In genomic region chr5:143922718-143923117, GRCh38 we compare ENCODE assay signal across 15 cellular contexts.
A peak's percentile ranks its signal among the peaks of the same experiment; 100 is the strongest.
DNase-seq lines count a peak whose midpoint lies in the region; ATAC-seq, FAIRE-seq and TF ChIP-seq lines count a peak whose summit lies in the region.
"Had no signal": no experiment of that assay in that cellular context is flagged by ENCODE, and none has a peak within 500 bp of the region (broad histone marks: within the 10 kb centered on the region; RNA-seq: fewer than 3 reads in every experiment).

No MANE protein-coding gene starts in this region.

- no peak overlapping the region for H3K27ac ChIP-seq in breast epithelium

- peak overlapping the region; percentile 69 for H3K27ac Mint-ChIP-seq in MCF 10A (ENCODE audit: low read depth, unreplicated experiment)

- H3K4me3 Mint-ChIP-seq in MCF 10A (ENCODE audit: unreplicated experiment), result peak overlapping the region; percentile 20
- H3K4me3 Mint-ChIP-seq: WTC11 had no signal

- intact Hi-C loops in MCF 10A (cut with micrococcal nuclease), result no loop called here
- intact Hi-C loops in breast epithelium (cut with DNase I; ENCODE audit: low total_unique reads), result no loop called here

- H3K27me3 Mint-ChIP-seq in MCF 10A (ENCODE audit: insufficient read depth, unreplicated experiment), result no peaks in the 10 kb centered on the region

- H3K4me3 ChIP-seq in breast epithelium (no peak overlapping the region), bronchial epithelial cell (ENCODE audit: low read depth, low read length) (no peak overlapping the region), H7 (ENCODE audit: insufficient read depth, low read depth, low read length) (no peak overlapping the region)

- FAIRE-seq in bronchial epithelial cell (lab: Jason Lieb, UNC) (no peak), urothelium cell line (lab: Jason Lieb, UNC) (no peak)

- BruUV-seq in MCF 10A (replicated peaks; lab: Mats Ljungman, UMichigan), result no TSS peak

- H3K36me3 ChIP-seq in breast epithelium (no peaks in the 10 kb centered on the region), bronchial epithelial cell (ENCODE audit: control insufficient read depth, insufficient read depth, low read length) (no peaks in the 10 kb centered on the region), H7 (replicated peaks; ENCODE audit: control insufficient read depth, insufficient read depth, low read length) (no peaks in the 10 kb centered on the region)

- no peaks in the 10 kb centered on the region for H3K27me3 ChIP-seq in breast epithelium
- H3K27me3 ChIP-seq in bronchial epithelial cell (ENCODE audit: control insufficient read depth, insufficient read depth, low read length), result no peaks in the 10 kb centered on the region
- H3K27me3 ChIP-seq in H7 (ENCODE audit: control insufficient read depth, insufficient read depth, low read length), result no peaks in the 10 kb centered on the region

- CTCF ChIA-PET in MCF 10A (lab: Yijun Ruan, JAX), result interaction anchor here (0.7 to 2.4 kb wide), 7 partner anchors 9 to 1210 kb away, joined by 3 to 7 read pairs (median 4); no protein-coding TSS in a partner anchor

- DNase-seq in MCF 10A (ENCODE audit: unreplicated experiment) (peak; percentile 90), breast epithelium (ENCODE audit: low spot score in 2 of 2) (no peak), bronchial epithelial cell (ENCODE audit: low read depth) (peak; percentile 88), iris pigment epithelial cell (ENCODE audit: low read depth) (peak; percentile 81), urothelium cell line (ENCODE audit: low spot score) (peak; percentile 31), H7 (no peak)
- DNase-seq: 8988T; activated gamma-delta T cell treated with Interleukin-2 at 50 U/mL for 16 hours; effector CD8-positive, alpha-beta T cell; NCI-H2029 treated with DMSO at 0.1 percent for 48 hours; retina; RPMI8226 had no signal

- no peaks in the 10 kb centered on the region for H3K4me1 ChIP-seq in breast epithelium

- no peaks in the 10 kb centered on the region for H3K9me3 ChIP-seq in breast epithelium

- ATAC-seq in HG03196 (IDR thresholded peaks at IDR 0.05; ENCODE audit: unreplicated experiment) (no peak), HG03439 (IDR thresholded peaks at IDR 0.05; ENCODE audit: unreplicated experiment) (no peak)
- ATAC-seq: WTC11 had no signal

- TF ChIP-seq POLR2A in breast epithelium (IDR thresholded peaks at IDR 0.05), result no peak

- H3K9me3 Mint-ChIP-seq in MCF 10A (ENCODE audit: unreplicated experiment), result no peaks in the 10 kb centered on the region

- POLR2A ChIA-PET in MCF 10A (lab: Yijun Ruan, JAX), result interaction anchor here (0.6 to 3.5 kb wide), 28 partner anchors 9 to 1202 kb away, joined by 3 to 61 read pairs (median 4); partner anchors contain the start of genes KCTD16 and YIPF5

- TF ChIP-seq CTCF in MCF 10A (IDR thresholded peaks at IDR 0.05; ENCODE audit: unreplicated experiment) (no peak), breast epithelium (IDR thresholded peaks at IDR 0.05) (no peak), bronchial epithelial cell (IDR thresholded peaks at IDR 0.05; ENCODE audit: insufficient read depth, low read length, severe bottlenecking) (no peak)

- H3K36me3 Mint-ChIP-seq in MCF 10A (ENCODE audit: insufficient read depth, unreplicated experiment), result no peaks in the 10 kb centered on the region

- H3K4me1 Mint-ChIP-seq in MCF 10A (ENCODE audit: insufficient read depth, unreplicated experiment), result peaks cover 39% of the 10 kb centered on the region

Comparison
In these comparisons a context has a peak if more than half of its experiments do, and no peak if none do; other contexts are left out.
1. DNase-seq: peak in MCF 10A (single experiment), bronchial epithelial cell (single experiment), iris pigment epithelial cell (single experiment) and urothelium cell line (single experiment); none in breast epithelium (0 of 2) and H7 (single experiment).